Comparison of ENCODE assay signal across 16 cellular contexts in genomic region chr6:54935739-54936138, GRCh38.
DNase-seq lines count a peak whose midpoint lies in the region; ATAC-seq, FAIRE-seq and TF ChIP-seq lines count a peak whose summit lies in the region.
"Had no signal": no experiment of that assay in that cellular context is flagged by ENCODE, and none has a peak within 500 bp of the region (broad histone marks: within the 10 kb centered on the region; RNA-seq: fewer than 3 reads in every experiment).

No MANE protein-coding gene starts in this region.

- no peak overlapping the region for H3K27ac ChIP-seq in spleen
- H3K27ac ChIP-seq: BLaER1 treated with 17β-estradiol and CSF1 and Interleukin-3, amounts not matched to agents 10 nM and 100 nM; SJSA1 had no signal

- H3K4me3 ChIP-seq in BJ (ENCODE audit: low read depth, low read length) (no peak overlapping the region), spleen (no peak overlapping the region)
- H3K4me3 ChIP-seq: BLaER1 treated with 17β-estradiol and CSF1 and Interleukin-3, amounts not matched to agents 10 nM and 100 nM; SJSA1 had no signal

- POLR2A ChIA-PET in BJ (lab: Charles Lee): no interaction called here

- no peak for TF ChIP-seq CTCF in BJ (IDR thresholded peaks at IDR 0.05; ENCODE audit: insufficient read depth, low read depth, low read length)
- no peak for TF ChIP-seq CTCF in spleen (IDR thresholded peaks at IDR 0.05 in 8 of 11, conservative IDR thresholded peaks at IDR 0.05 in 3 of 11)

- H3K36me3 ChIP-seq in BJ (ENCODE audit: control insufficient read depth, insufficient read depth, low read length) (no peaks in the 10 kb centered on the region), spleen (no peaks in the 10 kb centered on the region)
- H3K36me3 ChIP-seq: BLaER1 treated with 17β-estradiol and CSF1 and Interleukin-3, amounts not matched to agents 10 nM and 100 nM; SJSA1 had no signal

- TF ChIP-seq POLR2A in spleen (IDR thresholded peaks at IDR 0.05): no peak

- H3K27me3 ChIP-seq in BJ (ENCODE audit: control insufficient read depth, insufficient read depth, low read length) (no peaks in the 10 kb centered on the region; the same call in 1 of the 2 replicates), spleen (replicated peaks in 1 of 7) (no peaks in the 10 kb centered on the region)
- H3K27me3 ChIP-seq: BLaER1 treated with 17β-estradiol and CSF1 and Interleukin-3, amounts not matched to agents 10 nM and 100 nM; SJSA1 had no signal

- H3K9me3 ChIP-seq in spleen: peaks cover 0 to 51% (median 35%) of the 10 kb centered on the region in 8 donors
- H3K9me3 ChIP-seq: SJSA1 had no signal

- ATAC-seq in Right ventricle myocardium superior (ENCODE audit: poor library complexity): no peak
- ATAC-seq in HG03135 (IDR thresholded peaks at IDR 0.05; ENCODE audit: unreplicated experiment): no peak
- ATAC-seq: activated T-cell treated with anti-CD3 and anti-CD28 coated beads, Interleukin-2, amount 50 U/mL, for 72 hours had no signal

- peak; percentile 10 for DNase-seq in BJ (ENCODE audit: low read depth)
- peak; percentile 9 for DNase-seq in HTR-8/SVneo (ENCODE audit: insufficient read length, low spot score)
- peak; percentile 84 for DNase-seq in amniotic epithelial cell (ENCODE audit: low read depth)
- peak; percentile 66 for DNase-seq in iris pigment epithelial cell (ENCODE audit: low read depth)
- DNase-seq in Right ventricle myocardium superior: no peak
- no peak for DNase-seq in stimulated activated CD4-positive, alpha-beta T cell treated with anti-CD3 and anti-CD28 coated beads, Interleukin-2, amount 100 ng/mL, for 24 hours
- DNase-seq in spleen: no peak
- DNase-seq: activated CD4-positive, CD25-positive, alpha-beta regulatory T cell; activated T-cell treated with anti-CD3 and anti-CD28 coated beads, Interleukin-2, amount 50 U/mL, for 72 hours; kidney; NCI-H446; nephron progenitor cell had no signal

- CTCF ChIA-PET in BJ (lab: Yijun Ruan, JAX): no interaction called here

- FAIRE-seq in HTR-8/SVneo (lab: Jason Lieb, UNC): no peak
- FAIRE-seq: endothelial cell of umbilical vein, kidney had no signal

- intact Hi-C loops in Right ventricle myocardium superior (cut with DNase I) (no loop called here), spleen (cut with DNase I; ENCODE audit: low total_unique reads) (no loop called here)

- H3K4me1 ChIP-seq in spleen: no peaks in the 10 kb centered on the region
- H3K4me1 ChIP-seq: SJSA1 had no signal

- 79 to 90% (median 81%) methylated on average over 5 of the region's 5 CpGs for WGBS in spleen, 5 donors

Comparison
In these comparisons a context has a peak if more than half of its experiments do, and no peak if none do; other contexts are left out.
1. DNase-seq: peak in BJ (single experiment), HTR-8/SVneo (single experiment), amniotic epithelial cell (single experiment) and iris pigment epithelial cell (single experiment); none in Right ventricle myocardium superior (single experiment), stimulated activated CD4-positive, alpha-beta T cell treated with anti-CD3 and anti-CD28 coated beads, Interleukin-2, amount 100 ng/mL, for 24 hours (0 of 2) and spleen (single experiment).